18 cellular contexts compared by ENCODE assay signal in genomic region chr4:128256539-128256938, GRCh38. TPM values are rescaled to one million over a fixed set of nuclear protein-coding genes. Genes with fewer than 3 reads are reported as not detected.
A peak's percentile ranks its signal among the peaks of the same experiment; 100 is the strongest.
DNase-seq lines count a peak whose midpoint lies in the region; ATAC-seq and TF ChIP-seq lines count a peak whose summit lies in the region.
"Had no signal": no experiment of that assay in that cellular context is flagged by ENCODE, and none has a peak within 500 bp of the region (broad histone marks: within the 10 kb centered on the region; RNA-seq: fewer than 3 reads in every experiment).

No MANE protein-coding gene starts in this region.

- H3K9me3 ChIP-seq in IMR-90 (ENCODE audit: control insufficient read depth, insufficient read depth, low read length), result 0 out of 2 replicates have a peak, but pooled peaks cover 3% of the 10 kb centered on the region
- no peaks in the 10 kb centered on the region for H3K9me3 ChIP-seq in adipocyte (ENCODE audit: control insufficient read depth, low read length)
- no peaks in the 10 kb centered on the region for H3K9me3 ChIP-seq in aorta (ENCODE audit: control insufficient read depth, low read length)

- H3K4me3 ChIP-seq in IMR-90 (ENCODE audit: insufficient read depth, low read depth, low read length) (no peak overlapping the region), adipocyte (ENCODE audit: low read length) (no peak overlapping the region), aorta (ENCODE audit: low read length in 2 of 2) (no peak overlapping the region)
- H3K4me3 ChIP-seq: BLaER1 treated with 17β-estradiol and CSF1 and Interleukin-3, amounts not matched to agents 10 nM and 100 nM; SK-N-MC had no signal

- peak; percentile 44 for ATAC-seq in IMR-90 (ENCODE audit: low read depth)
- no peak for ATAC-seq in aorta (ENCODE audit: low FRiP score)

- H3K18ac ChIP-seq in IMR-90 (ENCODE audit: low read depth, low read length), result no peak overlapping the region

- DNase-seq in AG09319 (ENCODE audit: extremely low read depth, low read depth), result peak; percentile 27
- DNase-seq in IMR-90, result no peak
- peak; percentile 47 for DNase-seq in adipocyte (ENCODE audit: low read depth)
- DNase-seq in foreskin melanocyte, result peak; percentile 72
- no peak for DNase-seq in stimulated activated CD4-positive, alpha-beta T cell treated with anti-CD3 and anti-CD28 coated beads, Interleukin-4, amount 100 ng/mL, for 24 hours
- DNase-seq in stimulated activated CD4-positive, alpha-beta T cell treated with anti-CD3 and anti-CD28 coated beads, Interleukin-4, amount 100 ng/mL, for 4 hours, result no peak
- DNase-seq in aorta, result no peak
- DNase-seq in stimulated activated naive CD4-positive, alpha-beta T cell treated with Interleukin-2 at 50 U/mL for 16 hours (lab: John Stamatoyannopoulos, UW), result no peak
- DNase-seq: 8988T; CD8-positive, alpha-beta memory T cell; GF-D8; HFFc6; Kasumi-1; NCI-H2029; NCI-H2171; Right ventricle myocardium superior had no signal

- no CpG with 5 or more reads among the region's 1 CpG for WGBS in IMR-90 (ENCODE audit: extremely low coverage in 2 of 2, insufficient read length in 1 of 2), 2 experiments
- 57 to 67% methylated on average over 1 of the region's 1 CpG for WGBS in aorta, 2 donors

- H2AFZ ChIP-seq in IMR-90 (replicated peaks; ENCODE audit: low read length, poor library complexity), result no peak overlapping the region

- H4K5ac ChIP-seq in IMR-90 (ENCODE audit: low read depth, low read length), result no peak overlapping the region

- intact Hi-C loops in IMR-90 (cut with micrococcal nuclease), result no loop called here
- intact Hi-C loops in aorta (cut with DNase I), result no loop called here

- CTCF ChIA-PET in IMR-90 (lab: Yijun Ruan, JAX), result no interaction called here

- peak overlapping the region; percentile 56; the same call in 1 of the 2 replicates for H2BK20ac ChIP-seq in IMR-90 (ENCODE audit: low read depth, low read length)

- TF ChIP-seq CTCF in AG09319 (IDR thresholded peaks at IDR 0.05; ENCODE audit: low read depth, low read length) (no peak), IMR-90 (conservative IDR thresholded peaks at IDR 0.05; ENCODE audit: low read depth, low read length) (no peak)

- POLR2A ChIA-PET in IMR-90 (lab: Charles Lee; ENCODE audit: unreplicated experiment), result no interaction called here

- no peak overlapping the region for H3K4ac ChIP-seq in IMR-90 (ENCODE audit: low read depth, low read length)

- no peaks in the 10 kb centered on the region for H3K9me1 ChIP-seq in IMR-90 (ENCODE audit: insufficient read depth, low read length)

- H3K23ac ChIP-seq in IMR-90 (ENCODE audit: low read depth, low read length), result no peak overlapping the region

- no peak overlapping the region for H3K56ac ChIP-seq in IMR-90 (ENCODE audit: extremely low read depth, insufficient read depth, low read length)

- peak overlapping the region; percentile 60 for H2BK5ac ChIP-seq in IMR-90 (ENCODE audit: low read depth, low read length, poor library complexity, severe bottlenecking)

- H3K9ac ChIP-seq in IMR-90 (ENCODE audit: low read depth, low read length), result no peak overlapping the region
- no peak overlapping the region for H3K9ac ChIP-seq in adipocyte (ENCODE audit: low read length)
- H3K9ac ChIP-seq: BLaER1 treated with 17β-estradiol and CSF1 and Interleukin-3, amounts not matched to agents 10 nM and 100 nM had no signal

- TF ChIP-seq POLR2A in IMR-90 (IDR thresholded peaks at IDR 0.05; ENCODE audit: low read depth, low read length), result no peak

- H4K20me1 ChIP-seq in IMR-90 (ENCODE audit: insufficient read depth, low read length), result no peaks in the 10 kb centered on the region
- H4K20me1 ChIP-seq: BLaER1 treated with 17β-estradiol and CSF1 and Interleukin-3, amounts not matched to agents 10 nM and 100 nM had no signal

- no TSS peak for BruUV-seq in IMR-90 (replicated peaks; lab: Mats Ljungman, UMichigan)

- TF ChIP-seq RAD21 in IMR-90 (IDR thresholded peaks at IDR 0.05; ENCODE audit: low read length), result no peak

- H3K36me3 ChIP-seq in IMR-90 (ENCODE audit: control insufficient read depth, insufficient read depth, low read length), result no peaks in the 10 kb centered on the region
- no peaks in the 10 kb centered on the region for H3K36me3 ChIP-seq in adipocyte (ENCODE audit: control insufficient read depth, insufficient read depth, low read length, severe bottlenecking)
- H3K36me3 ChIP-seq in aorta (ENCODE audit: control insufficient read depth in 1 of 2, insufficient read depth in 2 of 2, low read length in 1 of 2), result no peaks in the 10 kb centered on the region
- H3K36me3 ChIP-seq: BLaER1 treated with 17β-estradiol and CSF1 and Interleukin-3, amounts not matched to agents 10 nM and 100 nM had no signal

- no peak overlapping the region for H2BK15ac ChIP-seq in IMR-90 (ENCODE audit: low read depth, low read length)

- no peaks in the 10 kb centered on the region for H3K4me1 ChIP-seq in IMR-90 (ENCODE audit: control insufficient read depth, insufficient read depth, low read length)
- H3K4me1 ChIP-seq in adipocyte (ENCODE audit: control insufficient read depth, insufficient read depth, low read length), result no peaks in the 10 kb centered on the region
- H3K4me1 ChIP-seq in aorta (ENCODE audit: control insufficient read depth in 1 of 2, insufficient read depth in 2 of 2, low read length in 2 of 2), result no peaks in the 10 kb centered on the region
- H3K4me1 ChIP-seq: BLaER1 treated with 17β-estradiol and CSF1 and Interleukin-3, amounts not matched to agents 10 nM and 100 nM had no signal

- H3K4me2 ChIP-seq in IMR-90 (ENCODE audit: low read depth, low read length), result no peak overlapping the region
- H3K4me2 ChIP-seq: BLaER1 treated with 17β-estradiol and CSF1 and Interleukin-3, amounts not matched to agents 10 nM and 100 nM had no signal

- H2BK120ac ChIP-seq in IMR-90 (ENCODE audit: low read depth, low read length), result no peak overlapping the region

- no peak overlapping the region for H3K14ac ChIP-seq in IMR-90 (replicated peaks; ENCODE audit: low read depth, low read length)

- dilution Hi-C loops in IMR-90 (cut with HindIII; ENCODE audit: low sequenced_read_pairs, unreplicated experiment), result no loop called here

- H3K27me3 ChIP-seq in IMR-90 (ENCODE audit: control insufficient read depth, insufficient read depth, low read length) (no peaks in the 10 kb centered on the region), adipocyte (replicated peaks; ENCODE audit: control insufficient read depth, insufficient read depth, low read length) (no peaks in the 10 kb centered on the region), aorta (ENCODE audit: control insufficient read depth in 1 of 2, insufficient read depth in 2 of 2, low read length in 1 of 2) (no peaks in the 10 kb centered on the region)
- H3K27me3 ChIP-seq: BLaER1 treated with 17β-estradiol and CSF1 and Interleukin-3, amounts not matched to agents 10 nM and 100 nM had no signal

- H2AK9ac ChIP-seq in IMR-90 (replicated peaks; ENCODE audit: low read depth, low read length, poor library complexity), result no peak overlapping the region

- H3K27ac ChIP-seq in IMR-90 (ENCODE audit: insufficient read depth, low read length) (no peak overlapping the region), aorta (ENCODE audit: low read depth in 1 of 2, low read length in 2 of 2) (no peak overlapping the region)
- H3K27ac ChIP-seq: BLaER1 treated with 17β-estradiol and CSF1 and Interleukin-3, amounts not matched to agents 10 nM and 100 nM; SK-N-MC had no signal

- no peak overlapping the region for H2AK5ac ChIP-seq in IMR-90 (ENCODE audit: low read depth, low read length)

- H4K8ac ChIP-seq in IMR-90 (ENCODE audit: low read depth in 2 of 2, low read length in 2 of 2), result no peak overlapping the region

- H4K91ac ChIP-seq in IMR-90 (ENCODE audit: insufficient read depth, low read depth, low read length), result no peak overlapping the region

- in situ Hi-C loops in IMR-90 (cut with MboI; ENCODE audit: low sequenced_read_pairs), result no loop called here

- H3K79me1 ChIP-seq in IMR-90 (ENCODE audit: low read depth in 1 of 2, low read length in 2 of 2), result no peaks in the 10 kb centered on the region

TF ChIP-seq in IMR-90, 13 proteins besides CTCF, POLR2A, EP300 and RAD21 (continues in another document):
- no peak for TF ChIP-seq CEBPB (IDR thresholded peaks at IDR 0.05; ENCODE audit: low read depth, low read length)
- TF ChIP-seq, protein P1, sequence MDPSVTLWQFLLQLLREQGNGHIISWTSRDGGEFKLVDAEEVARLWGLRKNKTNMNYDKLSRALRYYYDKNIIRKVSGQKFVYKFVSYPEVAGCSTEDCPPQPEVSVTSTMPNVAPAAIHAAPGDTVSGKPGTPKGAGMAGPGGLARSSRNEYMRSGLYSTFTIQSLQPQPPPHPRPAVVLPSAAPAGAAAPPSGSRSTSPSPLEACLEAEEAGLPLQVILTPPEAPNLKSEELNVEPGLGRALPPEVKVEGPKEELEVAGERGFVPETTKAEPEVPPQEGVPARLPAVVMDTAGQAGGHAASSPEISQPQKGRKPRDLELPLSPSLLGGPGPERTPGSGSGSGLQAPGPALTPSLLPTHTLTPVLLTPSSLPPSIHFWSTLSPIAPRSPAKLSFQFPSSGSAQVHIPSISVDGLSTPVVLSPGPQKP (IDR thresholded peaks at IDR 0.05; ENCODE audit: borderline replicate concordance, low read depth, low read length), result no peak
- TF ChIP-seq, protein P2, sequence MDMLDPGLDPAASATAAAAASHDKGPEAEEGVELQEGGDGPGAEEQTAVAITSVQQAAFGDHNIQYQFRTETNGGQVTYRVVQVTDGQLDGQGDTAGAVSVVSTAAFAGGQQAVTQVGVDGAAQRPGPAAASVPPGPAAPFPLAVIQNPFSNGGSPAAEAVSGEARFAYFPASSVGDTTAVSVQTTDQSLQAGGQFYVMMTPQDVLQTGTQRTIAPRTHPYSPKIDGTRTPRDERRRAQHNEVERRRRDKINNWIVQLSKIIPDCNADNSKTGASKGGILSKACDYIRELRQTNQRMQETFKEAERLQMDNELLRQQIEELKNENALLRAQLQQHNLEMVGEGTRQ (IDR thresholded peaks at IDR 0.05; ENCODE audit: low read depth, low read length), result no peak
- TF ChIP-seq SMC3 (IDR thresholded peaks at IDR 0.05; ENCODE audit: low read depth, low read length), result no peak
- TF ChIP-seq MXI1 (IDR thresholded peaks at IDR 0.05; ENCODE audit: borderline replicate concordance, low read depth, low read length), result no peak
- no peak for TF ChIP-seq RFX5 (IDR thresholded peaks at IDR 0.05; ENCODE audit: low read depth, low read length)
- TF ChIP-seq RCOR1 (IDR thresholded peaks at IDR 0.05; ENCODE audit: insufficient replicate concordance, low read length), result no peak
- no peak for TF ChIP-seq CHD1 (IDR thresholded peaks at IDR 0.05; ENCODE audit: low read depth, low read length)
- no peak for TF ChIP-seq NFE2L2 (IDR thresholded peaks at IDR 0.05; ENCODE audit: low read depth, low read length)
- TF ChIP-seq MAZ (IDR thresholded peaks at IDR 0.05; ENCODE audit: borderline replicate concordance, low read depth, low read length), result no peak
- TF ChIP-seq FOS (IDR thresholded peaks at IDR 0.05; ENCODE audit: low read depth, low read length), result no peak
- no peak for TF ChIP-seq MAFK (IDR thresholded peaks at IDR 0.05; ENCODE audit: low read depth, low read length)

RNA-seq across cellular contexts. Expression of gene PGRMC2, which starts 31.1 kb away (rescaled TPM):
- total RNA-seq in IMR-90 (2012; rRNA removed) (13.4 and 24.4 TPM in 2 replicates), aorta (10 to 100 TPM; 65.6 to 74.8 TPM)
- polyA plus RNA-seq in IMR-90 (2012; rRNA removed) (21.9 and 40.7 TPM in 2 replicates), aorta (10 to 100 TPM; 49.0 to 53.5 TPM)
- 8.0 and 8.9 TPM in 2 replicates for polyA plus RNA-seq in IMR-90 (2012; cell fraction: cytosol; rRNA removed)
- 2.2 and 19.3 TPM in 2 replicates for polyA plus RNA-seq in IMR-90 (2012; cell fraction: nucleus; rRNA removed; ENCODE audit: low replicate concordance)

Comparison
In these comparisons a context has a peak if more than half of its experiments do, and no peak if none do; other contexts are left out.
1. DNase-seq: peak in AG09319 (single experiment), adipocyte (single experiment) and foreskin melanocyte (single experiment); none in IMR-90 (single experiment), stimulated activated CD4-positive, alpha-beta T cell treated with anti-CD3 and anti-CD28 coated beads, Interleukin-4, amount 100 ng/mL, for 24 hours (single experiment), stimulated activated CD4-positive, alpha-beta T cell treated with anti-CD3 and anti-CD28 coated beads, Interleukin-4, amount 100 ng/mL, for 4 hours (0 of 2), aorta (0 of 2) and stimulated activated naive CD4-positive, alpha-beta T cell treated with Interleukin-2 at 50 U/mL for 16 hours (single experiment).